10 cellular contexts compared by ENCODE assay signal in genomic region chr14:35438910-35439713, GRCh38. TPM values are rescaled to one million over a fixed set of nuclear protein-coding genes. Genes with fewer than 3 reads are reported as not detected.
A peak's percentile ranks its signal among the peaks of the same experiment; 100 is the strongest.
DNase-seq lines count a peak whose midpoint lies in the region; ATAC-seq, FAIRE-seq and TF ChIP-seq lines count a peak whose summit lies in the region.
"Had no signal": no experiment of that assay in that cellular context is flagged by ENCODE, and none has a peak within 500 bp of the region (broad histone marks: within the 10 kb centered on the region; RNA-seq: fewer than 3 reads in every experiment).

No MANE protein-coding gene starts in this region.

- WGBS in psoas muscle, 3 donors, result 54 to 56% (median 55%) methylated on average over 8 of the region's 8 CpGs

- H2AFZ ChIP-seq in astrocyte (ENCODE audit: low read depth, low read length), result no peak overlapping the region

- intact Hi-C loops in psoas muscle (cut with DNase I), result no loop called here
- intact Hi-C loops in gastrocnemius medialis (cut with DNase I; ENCODE audit: low total_unique reads), result no loop called here

- H3K4me2 ChIP-seq in astrocyte (ENCODE audit: low read length), result no peak overlapping the region

- no peaks in the 10 kb centered on the region for H3K9me3 ChIP-seq in astrocyte (ENCODE audit: insufficient read depth, low read depth, low read length)
- peaks cover 4% of the 10 kb centered on the region for H3K9me3 ChIP-seq in psoas muscle
- no peaks in the 10 kb centered on the region for H3K9me3 ChIP-seq in gastrocnemius medialis

- H3K9ac ChIP-seq in astrocyte (ENCODE audit: low read length), result no peak overlapping the region

- DNase-seq in NCI-H1417 (lab: John Stamatoyannopoulos, UW) (peak in 2 of 3 experiments; percentile 15 to 36), NCI-H1417 treated with DMSO at 0.1 percent for 48 hours (lab: John Stamatoyannopoulos, UW) (no peak), Kasumi-1 (lab: John Stamatoyannopoulos, UW) (peak; percentile 39 to 57), astrocyte (ENCODE audit: low read depth) (no peak), psoas muscle (no peak), gastrocnemius medialis (no peak), hepatic stellate cell (ENCODE audit: low spot score) (no peak)

- ATAC-seq in psoas muscle, result no peak
- ATAC-seq in gastrocnemius medialis, result no peak
- no peak for ATAC-seq in HG03442 (IDR thresholded peaks at IDR 0.05; ENCODE audit: unreplicated experiment)

- H3K27me3 Mint-ChIP-seq in astrocyte (ENCODE audit: low read depth, unreplicated experiment), result no peaks in the 10 kb centered on the region

- no peaks in the 10 kb centered on the region for H3K79me2 ChIP-seq in astrocyte (ENCODE audit: insufficient read depth, low read length)

- no peak for TF ChIP-seq POLR2A in gastrocnemius medialis (IDR thresholded peaks at IDR 0.05)

- H3K9me3 Mint-ChIP-seq in astrocyte (ENCODE audit: unreplicated experiment), result no peaks in the 10 kb centered on the region

- no peaks in the 10 kb centered on the region for H4K20me1 ChIP-seq in astrocyte (ENCODE audit: insufficient read depth, low read length)

- H3K4me1 ChIP-seq in astrocyte (ENCODE audit: insufficient read depth, low read length), result no peaks in the 10 kb centered on the region
- H3K4me1 ChIP-seq in psoas muscle, result no peaks in the 10 kb centered on the region
- no peaks in the 10 kb centered on the region for H3K4me1 ChIP-seq in gastrocnemius medialis

- FAIRE-seq in astrocyte (lab: Jason Lieb, UNC), result no peak

- H3K4me3 ChIP-seq in astrocyte (ENCODE audit: insufficient read depth, low read depth, low read length) (no peak overlapping the region), psoas muscle (no peak overlapping the region), gastrocnemius medialis (no peak overlapping the region)

- in situ Hi-C loops in gastrocnemius medialis (cut with MboI; ENCODE audit: low sequenced_read_pairs in 4 of 4), result no loop called here

- no peak overlapping the region for H3K4me3 Mint-ChIP-seq in astrocyte (ENCODE audit: unreplicated experiment)
- H3K4me3 Mint-ChIP-seq: CD4-positive, CD25-positive, alpha-beta regulatory T cell had no signal

- no peaks in the 10 kb centered on the region for H3K4me1 Mint-ChIP-seq in astrocyte (ENCODE audit: low read depth, unreplicated experiment)
- H3K4me1 Mint-ChIP-seq: CD4-positive, CD25-positive, alpha-beta regulatory T cell had no signal

- TF ChIP-seq CTCF in astrocyte (IDR thresholded peaks at IDR 0.05; ENCODE audit: insufficient read depth, low read depth, low read length), result peak; percentile 61
- peak; percentile 11 for TF ChIP-seq CTCF in psoas muscle (IDR thresholded peaks at IDR 0.05)
- no peak for TF ChIP-seq CTCF in gastrocnemius medialis (IDR thresholded peaks at IDR 0.05 in 4 of 5, conservative IDR thresholded peaks at IDR 0.05 in 1 of 5)

- no peaks in the 10 kb centered on the region for H3K36me3 Mint-ChIP-seq in astrocyte (ENCODE audit: low read depth, unreplicated experiment)
- H3K36me3 Mint-ChIP-seq: CD4-positive, CD25-positive, alpha-beta regulatory T cell had no signal

- H3K27ac ChIP-seq in astrocyte (ENCODE audit: low read depth, low read length), result no peak overlapping the region
- no peak overlapping the region for H3K27ac ChIP-seq in psoas muscle
- no peak overlapping the region for H3K27ac ChIP-seq in gastrocnemius medialis
- H3K27ac ChIP-seq: epithelial cell of prostate had no signal

- no peaks in the 10 kb centered on the region for H3K27me3 ChIP-seq in astrocyte (ENCODE audit: insufficient read depth, low read length)
- H3K27me3 ChIP-seq in psoas muscle (ENCODE audit: insufficient read depth in 3 of 3, low read length in 2 of 3), result no peaks in the 10 kb centered on the region
- H3K27me3 ChIP-seq in gastrocnemius medialis, result no peaks in the 10 kb centered on the region

- H3K27ac Mint-ChIP-seq in astrocyte (ENCODE audit: unreplicated experiment), result no peak overlapping the region
- H3K27ac Mint-ChIP-seq: CD4-positive, CD25-positive, alpha-beta regulatory T cell had no signal

- H3K36me3 ChIP-seq in astrocyte (ENCODE audit: insufficient read depth, low read length) (no peaks in the 10 kb centered on the region), psoas muscle (ENCODE audit: insufficient read depth in 1 of 2, low read depth in 1 of 2) (no peaks in the 10 kb centered on the region), gastrocnemius medialis (no peaks in the 10 kb centered on the region)

RNA-seq across cellular contexts. Expression of gene NFKBIA, which starts 34.6 kb away (rescaled TPM):
- 35.5 and 38.1 TPM in 2 replicates for total RNA-seq in astrocyte
- 100 to 1,000 TPM in 2 of 4 donors, 10 to 100 TPM in 2; 48.7 to 144 (median 96.4) TPM for total RNA-seq in psoas muscle
- 100 to 1,000 TPM in 1 of 3 donors, 10 to 100 TPM in 2; 84.1 to 151 (median 94.0) TPM for polyA plus RNA-seq in psoas muscle
- 100 to 1,000 TPM; 185 to 379 (median 320) TPM for total RNA-seq in gastrocnemius medialis

Comparison
In these comparisons a context has a peak if more than half of its experiments do, and no peak if none do; other contexts are left out.
1. DNase-seq: peak in NCI-H1417 (2 of 3) and Kasumi-1 (2 of 2); none in NCI-H1417 treated with DMSO at 0.1 percent for 48 hours (single experiment), astrocyte (single experiment), psoas muscle (0 of 2), gastrocnemius medialis (0 of 2) and hepatic stellate cell (single experiment).
2. CTCF ChIP-seq: peak in astrocyte (single experiment) and psoas muscle (single experiment); none in gastrocnemius medialis (0 of 5).